8 cellular contexts compared by ENCODE assay signal in genomic region chr17:69609495-69610315, GRCh38.
A peak's percentile ranks its signal among the peaks of the same experiment; 100 is the strongest.
DNase-seq lines count a peak whose midpoint lies in the region; ATAC-seq, FAIRE-seq and TF ChIP-seq lines count a peak whose summit lies in the region.

No MANE protein-coding gene starts in this region.

- peak overlapping the region; percentile 46 for H3K4me2 ChIP-seq in BLaER1

- H3K27me3 ChIP-seq in BLaER1 (no peaks in the 10 kb centered on the region), adipocyte (replicated peaks; ENCODE audit: control insufficient read depth, insufficient read depth, low read length) (no peaks in the 10 kb centered on the region), kidney epithelial cell (ENCODE audit: control insufficient read depth, insufficient read depth, low read length) (no peaks in the 10 kb centered on the region)

- H3K4me1 Mint-ChIP-seq in T-helper 2 cell treated with Interferon-gamma antibody and Interleukin-4, amounts not matched to agents 5 μg/mL and 100 μg/mL, for 36 hours (ENCODE audit: low read depth), result peaks cover 33% of the 10 kb centered on the region
- H3K4me1 Mint-ChIP-seq in natural killer cell treated with Interleukin-12 subunit alpha and Interleukin-12 subunit beta and Interleukin-15 and Interleukin-18, amount 100 ng/mL, for 72 hours (ENCODE audit: low read depth in 2 of 2), result peaks cover 2 to 9% of the 10 kb centered on the region in 2 donors

- no peak for ATAC-seq in natural killer cell treated with Interleukin-12 subunit alpha and Interleukin-12 subunit beta and Interleukin-15 and Interleukin-18, amount 100 ng/mL, for 72 hours

- no peak overlapping the region; the same call in none of the 2 replicates for H3K27ac ChIP-seq in BLaER1

- DNase-seq in HTR-8/SVneo (ENCODE audit: insufficient read length, low spot score) (peak; percentile 27), adipocyte (ENCODE audit: low read depth) (peak; percentile 52), kidney epithelial cell (ENCODE audit: low read depth) (no peak)
- no peak for DNase-seq in T-helper 2 cell treated with Interferon-gamma antibody and Interleukin-4, amounts not matched to agents 5 μg/mL and 100 μg/mL, for 36 hours (ENCODE audit: low spot score)
- DNase-seq in activated effector memory CD4-positive, alpha-beta T cell treated with anti-CD3 and anti-CD28 coated beads, Interleukin-2, amount 50 U/mL, for 16 hours, result no peak
- no peak for DNase-seq in natural killer cell treated with Interleukin-12 subunit alpha and Interleukin-12 subunit beta and Interleukin-15 and Interleukin-18, amount 100 ng/mL, for 72 hours (ENCODE audit: low spot score)
- DNase-seq in stimulated activated CD4-positive, alpha-beta T cell treated with anti-CD3 and anti-CD28 coated beads, Interleukin-2, amount 100 ng/mL, for 24 hours, result no peak

- H4K20me1 ChIP-seq in BLaER1, result no peaks in the 10 kb centered on the region

- H3K9ac ChIP-seq in BLaER1, result no peak overlapping the region
- H3K9ac ChIP-seq in adipocyte (ENCODE audit: low read length), result peak overlapping the region; percentile 39

- H3K4me3 ChIP-seq in BLaER1, result no peak overlapping the region
- H3K4me3 ChIP-seq in adipocyte (ENCODE audit: low read length), result no peak overlapping the region
- no peak overlapping the region for H3K4me3 ChIP-seq in kidney epithelial cell (ENCODE audit: low read depth, low read length)

- H3K4me3 Mint-ChIP-seq in T-helper 2 cell treated with Interferon-gamma antibody and Interleukin-4, amounts not matched to agents 5 μg/mL and 100 μg/mL, for 36 hours, result no peak overlapping the region
- no peak overlapping the region for H3K4me3 Mint-ChIP-seq in natural killer cell treated with Interleukin-12 subunit alpha and Interleukin-12 subunit beta and Interleukin-15 and Interleukin-18, amount 100 ng/mL, for 72 hours

- H3K4me1 ChIP-seq in BLaER1, result peaks cover 47% of the 10 kb centered on the region
- peaks cover 31% of the 10 kb centered on the region for H3K4me1 ChIP-seq in adipocyte (ENCODE audit: control insufficient read depth, insufficient read depth, low read length)

- H3K27me3 Mint-ChIP-seq in T-helper 2 cell treated with Interferon-gamma antibody and Interleukin-4, amounts not matched to agents 5 μg/mL and 100 μg/mL, for 36 hours (ENCODE audit: low read depth), result no peaks in the 10 kb centered on the region
- peaks cover 3 to 8% of the 10 kb centered on the region in 2 donors for H3K27me3 Mint-ChIP-seq in natural killer cell treated with Interleukin-12 subunit alpha and Interleukin-12 subunit beta and Interleukin-15 and Interleukin-18, amount 100 ng/mL, for 72 hours

- no peak overlapping the region for H3K27ac Mint-ChIP-seq in T-helper 2 cell treated with Interferon-gamma antibody and Interleukin-4, amounts not matched to agents 5 μg/mL and 100 μg/mL, for 36 hours
- H3K27ac Mint-ChIP-seq in natural killer cell treated with Interleukin-12 subunit alpha and Interleukin-12 subunit beta and Interleukin-15 and Interleukin-18, amount 100 ng/mL, for 72 hours, result no peak overlapping the region

- H3K9me3 Mint-ChIP-seq in T-helper 2 cell treated with Interferon-gamma antibody and Interleukin-4, amounts not matched to agents 5 μg/mL and 100 μg/mL, for 36 hours, result peaks cover 10% of the 10 kb centered on the region
- H3K9me3 Mint-ChIP-seq in natural killer cell treated with Interleukin-12 subunit alpha and Interleukin-12 subunit beta and Interleukin-15 and Interleukin-18, amount 100 ng/mL, for 72 hours, result no peaks in the 10 kb centered on the region

- peaks cover 6% of the 10 kb centered on the region for H3K36me3 Mint-ChIP-seq in T-helper 2 cell treated with Interferon-gamma antibody and Interleukin-4, amounts not matched to agents 5 μg/mL and 100 μg/mL, for 36 hours (ENCODE audit: low read depth)
- no peaks in the 10 kb centered on the region for H3K36me3 Mint-ChIP-seq in natural killer cell treated with Interleukin-12 subunit alpha and Interleukin-12 subunit beta and Interleukin-15 and Interleukin-18, amount 100 ng/mL, for 72 hours

- H3K9me3 ChIP-seq in BLaER1 (peaks cover 10% of the 10 kb centered on the region), adipocyte (ENCODE audit: control insufficient read depth, low read length) (no peaks in the 10 kb centered on the region)

- FAIRE-seq in HTR-8/SVneo (lab: Jason Lieb, UNC), result peak; percentile 9

- H3K36me3 ChIP-seq in BLaER1, result no peaks in the 10 kb centered on the region
- no peaks in the 10 kb centered on the region for H3K36me3 ChIP-seq in adipocyte (ENCODE audit: control insufficient read depth, insufficient read depth, low read length, severe bottlenecking)
- no peaks in the 10 kb centered on the region for H3K36me3 ChIP-seq in kidney epithelial cell (ENCODE audit: control insufficient read depth, insufficient read depth, low read length)

- peak; percentile 68 for TF ChIP-seq CTCF in kidney epithelial cell (IDR thresholded peaks at IDR 0.05; ENCODE audit: insufficient read depth, low read length, poor library complexity, severe bottlenecking)

Comparison
In these comparisons a context has a peak if more than half of its experiments do, and no peak if none do; other contexts are left out.
1. DNase-seq: peak in HTR-8/SVneo (single experiment) and adipocyte (single experiment); none in kidney epithelial cell (single experiment), T-helper 2 cell treated with Interferon-gamma antibody and Interleukin-4, amounts not matched to agents 5 μg/mL and 100 μg/mL, for 36 hours (single experiment), activated effector memory CD4-positive, alpha-beta T cell treated with anti-CD3 and anti-CD28 coated beads, Interleukin-2, amount 50 U/mL, for 16 hours (single experiment), natural killer cell treated with Interleukin-12 subunit alpha and Interleukin-12 subunit beta and Interleukin-15 and Interleukin-18, amount 100 ng/mL, for 72 hours (single experiment) and stimulated activated CD4-positive, alpha-beta T cell treated with anti-CD3 and anti-CD28 coated beads, Interleukin-2, amount 100 ng/mL, for 24 hours (0 of 2).